ENCODE assay signal across 20 cellular contexts in genomic region chr2:23486676-23487075, GRCh38.
DNase-seq lines count a peak whose midpoint lies in the region; ATAC-seq, FAIRE-seq and TF ChIP-seq lines count a peak whose summit lies in the region.
"Had no signal": no experiment of that assay in that cellular context is flagged by ENCODE, and none has a peak within 500 bp of the region (broad histone marks: within the 10 kb centered on the region; RNA-seq: fewer than 3 reads in every experiment).

No MANE protein-coding gene starts in this region.

- in situ Hi-C loops in GM12878 (cut with MboI) = no loop called here

- H3K4me2 ChIP-seq in GM12878 (ENCODE audit: control insufficient read depth, insufficient read depth) = no peak overlapping the region

- H3K79me2 ChIP-seq in GM12878 (ENCODE audit: control insufficient read depth, insufficient read depth, low read length) = no peaks in the 10 kb centered on the region

- no peaks in the 10 kb centered on the region for H3K27me3 ChIP-seq in GM12878 (replicated peaks in 1 of 2; ENCODE audit: control insufficient read depth in 2 of 2, insufficient read depth in 2 of 2, low read length in 1 of 2)
- no peaks in the 10 kb centered on the region for H3K27me3 ChIP-seq in heart left ventricle
- H3K27me3 ChIP-seq: upper lobe of left lung had no signal

- no peak overlapping the region for H2AFZ ChIP-seq in GM12878 (ENCODE audit: control insufficient read depth, low read depth, low read length)

- H3K9me3 ChIP-seq in GM12878 (replicated peaks; ENCODE audit: control insufficient read depth, insufficient read depth, low read length) (no peaks in the 10 kb centered on the region), heart left ventricle (no peaks in the 10 kb centered on the region)
- H3K9me3 ChIP-seq: upper lobe of left lung had no signal

- SMC1A ChIA-PET in GM12878 (lab: Charles Lee; ENCODE audit: uncharacterized antibody, unreplicated experiment) = no interaction called here

- no peak for FAIRE-seq in GM12878 (lab: Jason Lieb, UNC)
- FAIRE-seq: bronchial epithelial cell, GM18507 had no signal

- no peak for TF ChIP-seq POLR2A in GM12878 (IDR thresholded peaks at IDR 0.05; ENCODE audit: low read depth, low read length)
- TF ChIP-seq POLR2A in heart left ventricle (IDR thresholded peaks at IDR 0.05) = no peak

- DNase-seq in HK-2 (ENCODE audit: unreplicated experiment) (peak; percentile 28), GM12878 (ENCODE audit: low read depth, low spot score) (no peak), heart left ventricle (peak in 3 of 5 donors; percentile 55 to 71 (median 56)), stromal cell of bone marrow (ENCODE audit: low read depth) (peak; percentile 18), NOMO-1 treated with DMSO at 0.1 percent for 48 hours (lab: John Stamatoyannopoulos, UW; ENCODE audit: unreplicated experiment) (no peak), NCI-H146 (lab: John Stamatoyannopoulos, UW) (no peak)
- DNase-seq: activated B cell treated with CpG ODN at 0.5 μM for 24 hours; activated naive CD4-positive, alpha-beta T cell treated with Interleukin-2 at 50 U/mL for 16 hours; CD8-positive, alpha-beta T cell; effector memory CD4-positive, alpha-beta T cell; naive B cell; NCI-H1105 treated with DMSO at 0.1 percent for 48 hours; NCI-H345; retina; stimulated activated CD4-positive, alpha-beta T cell treated with anti-CD3 and anti-CD28 coated beads, Interleukin-4, amount 100 ng/mL, for 4 hours; upper lobe of left lung had no signal

- H3K36me3 ChIP-seq in GM12878 (ENCODE audit: control insufficient read depth in 2 of 2, insufficient read depth in 2 of 2, low read length in 1 of 2) (peaks cover 0 to 7% of the 10 kb centered on the region in 2 experiments; a peak in 2 of 4 replicates), heart left ventricle (no peaks in the 10 kb centered on the region)
- H3K36me3 ChIP-seq: upper lobe of left lung had no signal

- TF ChIP-seq EP300 in GM12878 (IDR thresholded peaks at IDR 0.05; ENCODE audit: borderline replicate concordance in 1 of 2, control insufficient read depth in 1 of 2, low read depth in 2 of 2, low read length in 2 of 2) = no peak

- no peaks in the 10 kb centered on the region; the same call in 1 of the 2 replicates for H4K20me1 ChIP-seq in GM12878 (ENCODE audit: control insufficient read depth, insufficient read depth)

- TF ChIP-seq CTCF in GM12878 (IDR thresholded peaks at IDR 0.05 in 2 of 3, conservative IDR thresholded peaks at IDR 0.05 in 1 of 3; ENCODE audit: control insufficient read depth in 2 of 3, extremely low read depth in 1 of 3, insufficient read depth in 1 of 3, low read depth in 3 of 3, low read length in 3 of 3) (no peak), heart left ventricle (IDR thresholded peaks at IDR 0.05) (no peak)

- TF ChIP-seq RAD21 in GM12878 (IDR thresholded peaks at IDR 0.05; ENCODE audit: insufficient read depth, low read depth, low read length) = no peak

- BruUV-seq in GM12878 (replicated peaks; lab: Mats Ljungman, UMichigan) = no TSS peak

- H3K4me1 ChIP-seq in GM12878 (ENCODE audit: control insufficient read depth, insufficient read depth, low read length) (peaks cover 12% of the 10 kb centered on the region), heart left ventricle (peaks cover 0 to 26% (median 0%) of the 10 kb centered on the region in 12 donors)
- H3K4me1 ChIP-seq: upper lobe of left lung had no signal

- H3K4me3 ChIP-seq in GM12878 (no peak overlapping the region), heart left ventricle (no peak overlapping the region)
- H3K4me3 ChIP-seq: upper lobe of left lung had no signal

- 69% methylated on average over 5 of the region's 5 CpGs for WGBS in GM12878 (ENCODE audit: insufficient coverage, insufficient replicate concordance, low lambda C conversion rate, missing lambda C conversion rate)
- WGBS in heart left ventricle, 4 donors = 77 to 85% (median 82%) methylated on average over 5 of the region's 5 CpGs

- H3K27ac ChIP-seq in GM12878 (ENCODE audit: control insufficient read depth, insufficient read depth) (no peak overlapping the region), heart left ventricle (no peak overlapping the region)
- H3K27ac ChIP-seq: upper lobe of left lung had no signal

- POLR2A ChIA-PET in GM12878 (lab: Charles Lee) = no interaction called here

- RAD21 ChIA-PET in GM12878 (lab: Charles Lee; ENCODE audit: unreplicated experiment) = interaction anchor here (1.1 kb wide), 1 partner anchor 87 kb away, joined by 3 read pairs; no protein-coding TSS in a partner anchor

- no peak overlapping the region for H3K9ac ChIP-seq in GM12878 (ENCODE audit: control insufficient read depth, insufficient read depth, low read length)

- ATAC-seq in GM12878 = peak; percentile 29; the same call in 1 of the 3 replicates
- ATAC-seq in heart left ventricle = peak in 2 of 4 donors; percentile 6 to 50
- no peak for ATAC-seq in HG03520 (IDR thresholded peaks at IDR 0.05; ENCODE audit: unreplicated experiment)
- ATAC-seq: CD8-positive, alpha-beta T cell; Panc1 had no signal

- intact Hi-C loops in GM12878 (cut with micrococcal nuclease; ENCODE audit: unreplicated experiment) = no loop called here
- intact Hi-C loops in heart left ventricle (cut with DNase I) = no loop called here

- CTCF ChIA-PET in GM12878 (lab: Yijun Ruan, JAX) = no interaction called here

TF ChIP-seq in GM12878, 131 proteins besides CTCF, POLR2A, EP300 and RAD21:
- TF ChIP-seq TARDBP (IDR thresholded peaks at IDR 0.05; ENCODE audit: borderline replicate concordance) (no peak), EGR1 (IDR thresholded peaks at IDR 0.05; ENCODE audit: borderline replicate concordance in 1 of 2, low read depth in 2 of 2, low read length in 2 of 2) (no peak), YY1 (IDR thresholded peaks at IDR 0.05; ENCODE audit: low read depth, low read length) (no peak), BHLHE40 (IDR thresholded peaks at IDR 0.05; ENCODE audit: borderline replicate concordance in 1 of 2, low read depth in 2 of 2, low read length in 1 of 2) (no peak), RFX5 (IDR thresholded peaks at IDR 0.05; ENCODE audit: low read depth, low read length) (no peak), TCF3 (IDR thresholded peaks at IDR 0.05; ENCODE audit: borderline replicate concordance, insufficient read depth, low read depth, low read length) (no peak), E4F1 (IDR thresholded peaks at IDR 0.05; ENCODE audit: borderline replicate concordance, partially characterized antibody) (no peak)

Comparison
In these comparisons a context has a peak if more than half of its experiments do, and no peak if none do; other contexts are left out.
1. DNase-seq: peak in HK-2 (single experiment), heart left ventricle (3 of 5) and stromal cell of bone marrow (single experiment); none in GM12878 (single experiment), NOMO-1 treated with DMSO at 0.1 percent for 48 hours (single experiment) and NCI-H146 (single experiment).